Comparison of ENCODE assay signal across 20 cellular contexts in genomic region chr13:114031631-114032030, GRCh38. TPM values are rescaled to one million over a fixed set of nuclear protein-coding genes. Genes with fewer than 3 reads are reported as not detected.
DNase-seq lines count a peak whose midpoint lies in the region; ATAC-seq, FAIRE-seq and TF ChIP-seq lines count a peak whose summit lies in the region.
"Had no signal": no experiment of that assay in that cellular context is flagged by ENCODE, and none has a peak within 500 bp of the region (broad histone marks: within the 10 kb centered on the region; RNA-seq: fewer than 3 reads in every experiment).

No MANE protein-coding gene starts in this region.

- H3K9me3 Mint-ChIP-seq in endothelial cell (ENCODE audit: unreplicated experiment), result no peaks in the 10 kb centered on the region
- peaks cover 0 to 7% (median 0%) of the 10 kb centered on the region in 9 donors for H3K9me3 Mint-ChIP-seq in naive thymus-derived CD8-positive, alpha-beta T cell
- H3K9me3 Mint-ChIP-seq in activated naive CD4-positive, alpha-beta T cell treated with anti-CD3 and anti-CD28 coated beads for 36 hours, result peaks cover 6% of the 10 kb centered on the region
- H3K9me3 Mint-ChIP-seq in activated naive CD4-positive, alpha-beta T cell treated with anti-CD3 and anti-CD28 coated beads, Interleukin-2, amount 10 ng/mL, durations not matched to agents 7 days and 5 days, result peaks cover 11% of the 10 kb centered on the region

- intact Hi-C loops in left ventricle myocardium superior (cut with micrococcal nuclease), result no loop called here
- intact Hi-C loops in cardiac septum (cut with DNase I), result no loop called here
- intact Hi-C loops in activated naive CD4-positive, alpha-beta T cell treated with anti-CD3 and anti-CD28 coated beads for 36 hours (cut with micrococcal nuclease), result no loop called here

- FAIRE-seq in urothelium cell line (lab: Jason Lieb, UNC), result no peak

- POLR2A ChIA-PET in naive thymus-derived CD8-positive, alpha-beta T cell (lab: Charles Lee), result no interaction called here

- DNase-seq in left ventricle myocardium superior (peak; percentile 46), cardiac septum (ENCODE audit: low spot score) (no peak), endothelial cell (ENCODE audit: low spot score) (no peak), urothelium cell line (ENCODE audit: low spot score) (peak; percentile 41), hippocampal formation (lab: John Stamatoyannopoulos, UW) (no peak)
- DNase-seq in naive thymus-derived CD8-positive, alpha-beta T cell, result no peak
- DNase-seq in activated naive CD4-positive, alpha-beta T cell treated with anti-CD3 and anti-CD28 coated beads for 36 hours, result no peak
- DNase-seq in activated naive CD4-positive, alpha-beta T cell treated with anti-CD3 and anti-CD28 coated beads, Interleukin-2, amount 10 ng/mL, durations not matched to agents 7 days and 5 days, result no peak
- DNase-seq: activated effector memory CD4-positive, alpha-beta T cell treated with Interleukin-2 at 50 U/mL for 16 hours; CD4-positive, CD25-positive, alpha-beta regulatory T cell; DMS53; endodermal cell; NCI-H1436 treated with DMSO at 0.1 percent for 48 hours; NCI-H2227 treated with DMSO at 0.1 percent for 48 hours; NCI-H82; PC-3; SK-N-SH; spleen had no signal

- ATAC-seq in left ventricle myocardium superior, result peak; percentile 27
- peak in 1 of 2 donors; percentile 17 for ATAC-seq in naive thymus-derived CD8-positive, alpha-beta T cell
- ATAC-seq: activated CD4-positive, CD25-positive, alpha-beta regulatory T cell treated with anti-CD3 and anti-CD28 coated beads, Interleukin-2, amount 50 U/mL, for 24 hours; PC-3 had no signal

- peaks cover 30% of the 10 kb centered on the region for H3K4me1 Mint-ChIP-seq in endothelial cell (ENCODE audit: unreplicated experiment)
- H3K4me1 Mint-ChIP-seq in naive thymus-derived CD8-positive, alpha-beta T cell, result peaks cover 20 to 50% (median 39%) of the 10 kb centered on the region in 4 donors
- H3K4me1 Mint-ChIP-seq in activated naive CD4-positive, alpha-beta T cell treated with anti-CD3 and anti-CD28 coated beads for 36 hours (ENCODE audit: low read depth), result peaks cover 14% of the 10 kb centered on the region
- no peaks in the 10 kb centered on the region for H3K4me1 Mint-ChIP-seq in activated naive CD4-positive, alpha-beta T cell treated with anti-CD3 and anti-CD28 coated beads, Interleukin-2, amount 10 ng/mL, durations not matched to agents 7 days and 5 days

- CTCF ChIA-PET in activated naive CD4-positive, alpha-beta T cell treated with anti-CD3 and anti-CD28 coated beads for 36 hours (lab: Charles Lee), result no interaction called here
- CTCF ChIA-PET in activated naive CD4-positive, alpha-beta T cell treated with anti-CD3 and anti-CD28 coated beads, Interleukin-2, amount 10 ng/mL, durations not matched to agents 7 days and 5 days (lab: Charles Lee), result no interaction called here

- H3K4me3 Mint-ChIP-seq in endothelial cell (ENCODE audit: unreplicated experiment), result peak overlapping the region; percentile 45
- peak overlapping the region in 3 of 10 donors; percentile 7 to 69 (median 66) for H3K4me3 Mint-ChIP-seq in naive thymus-derived CD8-positive, alpha-beta T cell
- no peak overlapping the region for H3K4me3 Mint-ChIP-seq in activated naive CD4-positive, alpha-beta T cell treated with anti-CD3 and anti-CD28 coated beads for 36 hours
- H3K4me3 Mint-ChIP-seq in activated naive CD4-positive, alpha-beta T cell treated with anti-CD3 and anti-CD28 coated beads, Interleukin-2, amount 10 ng/mL, durations not matched to agents 7 days and 5 days, result no peak overlapping the region
- H3K4me3 Mint-ChIP-seq: CD4-positive, CD25-positive, alpha-beta regulatory T cell; endodermal cell had no signal

- H3K36me3 Mint-ChIP-seq in endothelial cell (ENCODE audit: low read depth, unreplicated experiment), result peaks cover 16% of the 10 kb centered on the region
- H3K36me3 Mint-ChIP-seq in naive thymus-derived CD8-positive, alpha-beta T cell, result peaks cover 0 to 61% (median 3%) of the 10 kb centered on the region in 3 donors
- peaks cover 11% of the 10 kb centered on the region for H3K36me3 Mint-ChIP-seq in activated naive CD4-positive, alpha-beta T cell treated with anti-CD3 and anti-CD28 coated beads for 36 hours (ENCODE audit: low read depth)
- H3K36me3 Mint-ChIP-seq in activated naive CD4-positive, alpha-beta T cell treated with anti-CD3 and anti-CD28 coated beads, Interleukin-2, amount 10 ng/mL, durations not matched to agents 7 days and 5 days, result peaks cover 62% of the 10 kb centered on the region

- TF ChIP-seq CTCF in endothelial cell (IDR thresholded peaks at IDR 0.05; ENCODE audit: unreplicated experiment), result no peak

- peak overlapping the region; percentile 53 for H3K27ac Mint-ChIP-seq in endothelial cell (ENCODE audit: unreplicated experiment)
- peak overlapping the region in 6 of 10 donors; percentile 6 to 69 (median 58) for H3K27ac Mint-ChIP-seq in naive thymus-derived CD8-positive, alpha-beta T cell
- H3K27ac Mint-ChIP-seq in activated naive CD4-positive, alpha-beta T cell treated with anti-CD3 and anti-CD28 coated beads for 36 hours, result no peak overlapping the region
- no peak overlapping the region for H3K27ac Mint-ChIP-seq in activated naive CD4-positive, alpha-beta T cell treated with anti-CD3 and anti-CD28 coated beads, Interleukin-2, amount 10 ng/mL, durations not matched to agents 7 days and 5 days
- H3K27ac Mint-ChIP-seq: endodermal cell had no signal

- peaks cover 15% of the 10 kb centered on the region for H3K27me3 Mint-ChIP-seq in endothelial cell (ENCODE audit: unreplicated experiment)
- H3K27me3 Mint-ChIP-seq in naive thymus-derived CD8-positive, alpha-beta T cell, result no peaks in the 10 kb centered on the region
- no peaks in the 10 kb centered on the region for H3K27me3 Mint-ChIP-seq in activated naive CD4-positive, alpha-beta T cell treated with anti-CD3 and anti-CD28 coated beads for 36 hours (ENCODE audit: low read depth)
- no peaks in the 10 kb centered on the region for H3K27me3 Mint-ChIP-seq in activated naive CD4-positive, alpha-beta T cell treated with anti-CD3 and anti-CD28 coated beads, Interleukin-2, amount 10 ng/mL, durations not matched to agents 7 days and 5 days
- H3K27me3 Mint-ChIP-seq: CD4-positive, CD25-positive, alpha-beta regulatory T cell had no signal

RNA-seq across cellular contexts. Expression of gene C13orf46, which starts 57.8 kb away (rescaled TPM):
- total RNA-seq in left ventricle myocardium superior, result 0.37 TPM
- total RNA-seq in cardiac septum, result 0.40 TPM
- total RNA-seq in endothelial cell (ENCODE audit: unreplicated experiment), result 1.5 TPM
- 10 to 100 TPM; 15.6 to 16.2 TPM for total RNA-seq in naive thymus-derived CD8-positive, alpha-beta T cell
- polyA plus RNA-seq in naive thymus-derived CD8-positive, alpha-beta T cell, result 1 to 10 TPM in 1 of 3 donors, under 1 TPM in 2; 0.43 to 1.8 (median 0.67) TPM
- total RNA-seq in activated naive CD4-positive, alpha-beta T cell treated with anti-CD3 and anti-CD28 coated beads for 36 hours, result 1 to 10 TPM; 1.7 to 1.8 TPM
- total RNA-seq: myocyte had no signal

Comparison
In these comparisons a context has a peak if more than half of its experiments do, and no peak if none do; other contexts are left out.
1. DNase-seq: peak in left ventricle myocardium superior (single experiment) and urothelium cell line (single experiment); none in cardiac septum (single experiment), endothelial cell (single experiment), naive thymus-derived CD8-positive, alpha-beta T cell (0 of 10), activated naive CD4-positive, alpha-beta T cell treated with anti-CD3 and anti-CD28 coated beads for 36 hours (single experiment), activated naive CD4-positive, alpha-beta T cell treated with anti-CD3 and anti-CD28 coated beads, Interleukin-2, amount 10 ng/mL, durations not matched to agents 7 days and 5 days (single experiment) and hippocampal formation (0 of 2).
2. H3K27ac Mint-ChIP-seq: peak in endothelial cell (single experiment) and naive thymus-derived CD8-positive, alpha-beta T cell (6 of 10); none in activated naive CD4-positive, alpha-beta T cell treated with anti-CD3 and anti-CD28 coated beads for 36 hours (single experiment) and activated naive CD4-positive, alpha-beta T cell treated with anti-CD3 and anti-CD28 coated beads, Interleukin-2, amount 10 ng/mL, durations not matched to agents 7 days and 5 days (single experiment).